ENCODE assay signal across 24 cellular contexts in genomic region chr11:116849491-116849890, GRCh38. TPM values are rescaled to one million over a fixed set of nuclear protein-coding genes. Genes with fewer than 3 reads are reported as not detected.
"Had no signal": no experiment of that assay in that cellular context is flagged by ENCODE, and none has a peak within 500 bp of the region (broad histone marks: within the 10 kb centered on the region; RNA-seq: fewer than 3 reads in every experiment).

No MANE protein-coding gene starts in this region.

- H3K9me3 Mint-ChIP-seq: activated CD4-positive, alpha-beta memory T cell treated with anti-CD3 and anti-CD28 coated beads for 36 hours; activated naive CD8-positive, alpha-beta T cell treated with anti-CD3 and anti-CD28 coated beads for 36 hours; nephron progenitor cell had no signal

- H3K27ac ChIP-seq: body of pancreas, coronary artery, prostate gland, VCaP had no signal

- H3K4me3 ChIP-seq: body of pancreas, coronary artery, prostate gland, skin epidermis had no signal

- H3K9me3 ChIP-seq: body of pancreas, prostate gland had no signal

- H3K4me3 Mint-ChIP-seq: activated CD4-positive, alpha-beta memory T cell treated with anti-CD3 and anti-CD28 coated beads for 36 hours; activated naive CD8-positive, alpha-beta T cell treated with anti-CD3 and anti-CD28 coated beads for 36 hours; nephron progenitor cell had no signal

- H3K27me3 Mint-ChIP-seq: activated CD4-positive, alpha-beta memory T cell treated with anti-CD3 and anti-CD28 coated beads for 36 hours; activated naive CD8-positive, alpha-beta T cell treated with anti-CD3 and anti-CD28 coated beads for 36 hours had no signal

- H3K27ac Mint-ChIP-seq: activated CD4-positive, alpha-beta memory T cell treated with anti-CD3 and anti-CD28 coated beads for 36 hours; activated naive CD8-positive, alpha-beta T cell treated with anti-CD3 and anti-CD28 coated beads for 36 hours; nephron progenitor cell had no signal

- H3K36me3 ChIP-seq: prostate gland had no signal

- DNase-seq: activated CD4-positive, alpha-beta memory T cell treated with anti-CD3 and anti-CD28 coated beads for 36 hours; activated CD4-positive, alpha-beta T cell treated with anti-CD3 and anti-CD28 coated beads for 1 hour; activated CD8-positive, alpha-beta memory T cell treated with anti-CD3 and anti-CD28 coated beads, Interleukin-2, amount 50 U/mL, for 4 hours; activated gamma-delta T cell; activated naive CD8-positive, alpha-beta T cell treated with anti-CD3 and anti-CD28 coated beads for 36 hours; activated T-cell treated with anti-CD3 and anti-CD28 coated beads, Interleukin-2, amount 50 U/mL, for 48 hours; amygdala; body of pancreas; caudate nucleus; effector CD4-positive, alpha-beta T cell; foreskin melanocyte; head of caudate nucleus; nephron progenitor cell; stimulated activated CD4-positive, alpha-beta T cell treated with anti-CD3 and anti-CD28 coated beads, Interleukin-4, amount 100 ng/mL, for 24 hours; stimulated activated naive CD4-positive, alpha-beta T cell; trophoblast cell had no signal

- ATAC-seq: body of pancreas, right cardiac atrium had no signal

- H3K27me3 ChIP-seq: body of pancreas had no signal

- H3K4me1 ChIP-seq: body of pancreas had no signal

RNA-seq across cellular contexts. Expression of gene APOC3, which starts 19.8 kb away (rescaled TPM):
- total RNA-seq: activated CD4-positive, alpha-beta memory T cell treated with anti-CD3 and anti-CD28 coated beads for 36 hours; activated naive CD8-positive, alpha-beta T cell treated with anti-CD3 and anti-CD28 coated beads for 36 hours; lower leg skin; prostate gland had no signal
- polyA plus RNA-seq: right cardiac atrium had no signal

RNA-seq across cellular contexts. Expression of gene APOA4, which starts 26.4 kb away (rescaled TPM):
- total RNA-seq: activated CD4-positive, alpha-beta memory T cell treated with anti-CD3 and anti-CD28 coated beads for 36 hours; activated naive CD8-positive, alpha-beta T cell treated with anti-CD3 and anti-CD28 coated beads for 36 hours; body of pancreas; lower leg skin; prostate gland; right cardiac atrium had no signal

RNA-seq across cellular contexts. Expression of gene APOA5, which starts 57.8 kb away (rescaled TPM):
- total RNA-seq: activated CD4-positive, alpha-beta memory T cell treated with anti-CD3 and anti-CD28 coated beads for 36 hours; activated naive CD8-positive, alpha-beta T cell treated with anti-CD3 and anti-CD28 coated beads for 36 hours; lower leg skin; mesenteric fat pad; omental fat pad; right cardiac atrium had no signal
- polyA plus RNA-seq: right cardiac atrium had no signal
